In genomic region chr1:244065960-244066388, GRCh38 we compare ENCODE assay signal across 15 cellular contexts. TPM values are rescaled to one million over a fixed set of nuclear protein-coding genes. Genes with fewer than 3 reads are reported as not detected.
DNase-seq lines count a peak whose midpoint lies in the region; ATAC-seq and TF ChIP-seq lines count a peak whose summit lies in the region.
"Had no signal": no experiment of that assay in that cellular context is flagged by ENCODE, and none has a peak within 500 bp of the region (broad histone marks: within the 10 kb centered on the region; RNA-seq: fewer than 3 reads in every experiment).

No MANE protein-coding gene starts in this region.

- H3K27ac ChIP-seq in breast epithelium (peak overlapping the region in 1 of 2 donors; percentile 40), SK-N-SH (ENCODE audit: low read depth in 2 of 2, low read length in 1 of 2) (peak overlapping the region; percentile 34 to 55; a peak in 3 of 4 replicates), SJCRH30 (no peak overlapping the region)
- H3K27ac ChIP-seq: colonic mucosa had no signal

- H3K9ac ChIP-seq in SK-N-SH, result no peak overlapping the region
- H3K9ac ChIP-seq in skeletal muscle satellite cell (ENCODE audit: low read depth, low read length), result no peak overlapping the region

- H3K27ac Mint-ChIP-seq in MCF 10A (ENCODE audit: low read depth, unreplicated experiment), result no peak overlapping the region
- H3K27ac Mint-ChIP-seq: activated T-helper 17 cell treated with anti-CD3 and anti-CD28 coated beads, Interleukin-2, amount 50 U/mL, for 72 hours; stimulated activated naive CD8-positive, alpha-beta T cell treated with anti-CD3 and anti-CD28 coated beads, Interleukin-15, amount 100 ng/mL, for 72 hours had no signal

- no peak overlapping the region for H2AFZ ChIP-seq in SK-N-SH (ENCODE audit: low read depth)

- no TSS peak for BruUV-seq in MCF 10A (replicated peaks; lab: Mats Ljungman, UMichigan)

- peak in 1 of 2 experiments; percentile 77; a peak in 2 of 4 replicates for TF ChIP-seq EP300 in SK-N-SH (IDR thresholded peaks at IDR 0.05; ENCODE audit: borderline replicate concordance in 1 of 2, low read depth in 1 of 2, low read length in 1 of 2)

- DNase-seq in MCF 10A (ENCODE audit: unreplicated experiment) (peak; percentile 45), breast epithelium (ENCODE audit: low spot score in 2 of 2) (no peak), SK-N-SH (no peak), SJCRH30 (no peak), NCI-H1694 treated with DMSO at 0.1 percent for 48 hours (lab: John Stamatoyannopoulos, UW) (no peak)
- DNase-seq in activated naive CD4-positive, alpha-beta T cell (lab: John Stamatoyannopoulos, UW), result no peak
- DNase-seq: mesenchymal stem cell; NCI-H187; stimulated activated CD4-positive, alpha-beta T cell treated with anti-CD3 and anti-CD28 coated beads, Interleukin-4, amount 100 ng/mL, for 24 hours; stimulated activated naive CD8-positive, alpha-beta T cell treated with anti-CD3 and anti-CD28 coated beads, Interleukin-15, amount 100 ng/mL, for 72 hours had no signal

- peaks cover 5% of the 10 kb centered on the region for H3K4me1 Mint-ChIP-seq in MCF 10A (ENCODE audit: insufficient read depth, unreplicated experiment)
- H3K4me1 Mint-ChIP-seq: activated T-helper 17 cell treated with anti-CD3 and anti-CD28 coated beads, Interleukin-2, amount 50 U/mL, for 72 hours had no signal

- 7% methylated on average over 4 of the region's 4 CpGs for WGBS in SK-N-SH (ENCODE audit: low lambda C conversion rate)

- H3K4me2 ChIP-seq in SK-N-SH, result no peak overlapping the region
- H3K4me2 ChIP-seq in skeletal muscle satellite cell (ENCODE audit: low read length), result peak overlapping the region; percentile 51

- POLR2A ChIA-PET in MCF 10A (lab: Yijun Ruan, JAX), result interaction anchor here (0.6 to 3.0 kb wide), 7 partner anchors 11 to 381 kb away, joined by 3 to 27 read pairs (median 3); partner anchors contain the start of gene ZBTB18
- POLR2A ChIA-PET in SK-N-SH (lab: Yijun Ruan, JAX), result no interaction called here

- CTCF ChIA-PET in MCF 10A (lab: Yijun Ruan, JAX), result interaction anchor here (0.6 to 1.5 kb wide), 4 partner anchors 32 to 326 kb away, joined by 3 to 10 read pairs (median 5); no protein-coding TSS in a partner anchor
- CTCF ChIA-PET in SK-N-SH (lab: Yijun Ruan, JAX), result interaction anchor here (0.9 kb wide), 1 partner anchor 722 kb away, joined by 3 read pairs; no protein-coding TSS in a partner anchor

- no peaks in the 10 kb centered on the region for H3K9me3 Mint-ChIP-seq in MCF 10A (ENCODE audit: unreplicated experiment)
- H3K9me3 Mint-ChIP-seq: activated T-helper 17 cell treated with anti-CD3 and anti-CD28 coated beads, Interleukin-2, amount 50 U/mL, for 72 hours; stimulated activated naive CD8-positive, alpha-beta T cell treated with anti-CD3 and anti-CD28 coated beads, Interleukin-15, amount 100 ng/mL, for 72 hours had no signal

- no peak for TF ChIP-seq POLR2A in breast epithelium (IDR thresholded peaks at IDR 0.05)

- no peaks in the 10 kb centered on the region for H3K4me1 ChIP-seq in breast epithelium
- peaks cover 0 to 2% of the 10 kb centered on the region in 2 experiments; a peak in 3 of 4 replicates for H3K4me1 ChIP-seq in SK-N-SH (ENCODE audit: control insufficient read depth in 1 of 2, insufficient read depth in 2 of 2, low read depth in 1 of 2, low read length in 1 of 2)
- peaks cover 15% of the 10 kb centered on the region for H3K4me1 ChIP-seq in skeletal muscle satellite cell (ENCODE audit: control insufficient read depth, insufficient read depth, low read length)
- no peaks in the 10 kb centered on the region for H3K4me1 ChIP-seq in SJCRH30
- H3K4me1 ChIP-seq: colonic mucosa had no signal

- H3K9me2 ChIP-seq in SK-N-SH, result no peaks in the 10 kb centered on the region

- no peak overlapping the region for H3K4me3 Mint-ChIP-seq in MCF 10A (ENCODE audit: unreplicated experiment)
- H3K4me3 Mint-ChIP-seq: activated T-helper 17 cell treated with anti-CD3 and anti-CD28 coated beads, Interleukin-2, amount 50 U/mL, for 72 hours; stimulated activated naive CD8-positive, alpha-beta T cell treated with anti-CD3 and anti-CD28 coated beads, Interleukin-15, amount 100 ng/mL, for 72 hours had no signal

- TF ChIP-seq CTCF in MCF 10A (IDR thresholded peaks at IDR 0.05; ENCODE audit: unreplicated experiment) (no peak), breast epithelium (IDR thresholded peaks at IDR 0.05) (no peak), SK-N-SH (IDR thresholded peaks at IDR 0.05) (no peak)

- intact Hi-C loops in MCF 10A (cut with micrococcal nuclease), result no loop called here
- intact Hi-C loops in breast epithelium (cut with DNase I; ENCODE audit: low total_unique reads), result no loop called here

- H3K36me3 Mint-ChIP-seq in MCF 10A (ENCODE audit: insufficient read depth, unreplicated experiment), result no peaks in the 10 kb centered on the region

- no peak for TF ChIP-seq RAD21 in SK-N-SH (IDR thresholded peaks at IDR 0.05; ENCODE audit: low read length)

- no peaks in the 10 kb centered on the region for H3K36me3 ChIP-seq in breast epithelium
- no peaks in the 10 kb centered on the region for H3K36me3 ChIP-seq in SK-N-SH (replicated peaks in 1 of 2; ENCODE audit: control insufficient read depth in 1 of 2, insufficient read depth in 2 of 2, low read length in 1 of 2)
- H3K36me3 ChIP-seq in skeletal muscle satellite cell (ENCODE audit: insufficient read depth, low read length), result no peaks in the 10 kb centered on the region
- H3K36me3 ChIP-seq in SJCRH30, result no peaks in the 10 kb centered on the region
- H3K36me3 ChIP-seq: colonic mucosa, Peyer's patch had no signal

- ATAC-seq in esophagus mucosa, result peak; percentile 46
- ATAC-seq: activated T-helper 17 cell treated with anti-CD3 and anti-CD28 coated beads, Interleukin-2, amount 50 U/mL, for 72 hours; stimulated activated naive CD8-positive, alpha-beta T cell treated with anti-CD3 and anti-CD28 coated beads, Interleukin-15, amount 100 ng/mL, for 72 hours had no signal

- no peaks in the 10 kb centered on the region for H3K79me2 ChIP-seq in SK-N-SH (ENCODE audit: insufficient read depth)

- H3K27me3 Mint-ChIP-seq in MCF 10A (ENCODE audit: insufficient read depth, unreplicated experiment), result no peaks in the 10 kb centered on the region
- H3K27me3 Mint-ChIP-seq: activated T-helper 17 cell treated with anti-CD3 and anti-CD28 coated beads, Interleukin-2, amount 50 U/mL, for 72 hours; stimulated activated naive CD8-positive, alpha-beta T cell treated with anti-CD3 and anti-CD28 coated beads, Interleukin-15, amount 100 ng/mL, for 72 hours had no signal

- no peaks in the 10 kb centered on the region for H3K9me3 ChIP-seq in breast epithelium
- no peaks in the 10 kb centered on the region for H3K9me3 ChIP-seq in SK-N-SH
- H3K9me3 ChIP-seq in skeletal muscle satellite cell (replicated peaks; ENCODE audit: low read length), result no peaks in the 10 kb centered on the region
- no peaks in the 10 kb centered on the region for H3K9me3 ChIP-seq in SJCRH30 (replicated peaks)
- H3K9me3 ChIP-seq: colonic mucosa, Peyer's patch had no signal

- H4K20me1 ChIP-seq in SK-N-SH (ENCODE audit: insufficient read depth), result no peaks in the 10 kb centered on the region

- H3K4me3 ChIP-seq in breast epithelium (no peak overlapping the region), SK-N-SH (ENCODE audit: low read depth in 2 of 2, low read length in 1 of 2) (no peak overlapping the region), skeletal muscle satellite cell (ENCODE audit: low read length) (no peak overlapping the region), SJCRH30 (no peak overlapping the region)
- H3K4me3 ChIP-seq: colonic mucosa, Peyer's patch had no signal

- H3K27me3 ChIP-seq in breast epithelium, result no peaks in the 10 kb centered on the region
- no peaks in the 10 kb centered on the region for H3K27me3 ChIP-seq in SK-N-SH (ENCODE audit: insufficient read depth)
- no peaks in the 10 kb centered on the region for H3K27me3 ChIP-seq in skeletal muscle satellite cell (ENCODE audit: control insufficient read depth, insufficient read depth, low read length)
- no peaks in the 10 kb centered on the region for H3K27me3 ChIP-seq in SJCRH30
- H3K27me3 ChIP-seq: colonic mucosa, Peyer's patch had no signal

- peaks cover 12% of the 10 kb centered on the region for H3F3A ChIP-seq in SK-N-SH (replicated peaks; ENCODE audit: insufficient read depth)

TF ChIP-seq in SK-N-SH, 30 proteins besides CTCF, POLR2A, EP300 and RAD21 (continues in another document):
- no peak for TF ChIP-seq EZH2phosphoT487 (IDR thresholded peaks at IDR 0.05; ENCODE audit: borderline replicate concordance, low read depth)
- TF ChIP-seq NRF1 (IDR thresholded peaks at IDR 0.05; ENCODE audit: low read depth, low read length), result no peak
- TF ChIP-seq TAF1 (IDR thresholded peaks at IDR 0.05; ENCODE audit: borderline replicate concordance, low read depth, low read length), result no peak
- no peak for TF ChIP-seq RCOR1 (IDR thresholded peaks at IDR 0.05; ENCODE audit: low read length)
- no peak for TF ChIP-seq RFX5 (IDR thresholded peaks at IDR 0.05; ENCODE audit: low read length)
- no peak for TF ChIP-seq SMC3 (IDR thresholded peaks at IDR 0.05; ENCODE audit: low read depth, low read length)
- no peak for TF ChIP-seq GABPA (IDR thresholded peaks at IDR 0.05; ENCODE audit: low read depth)
- peak; percentile 62 for TF ChIP-seq NFIC (IDR thresholded peaks at IDR 0.05; ENCODE audit: borderline replicate concordance)
- peak; percentile 71 for TF ChIP-seq TCF12 (IDR thresholded peaks at IDR 0.05)
- TF ChIP-seq TEAD4 (IDR thresholded peaks at IDR 0.05; ENCODE audit: borderline replicate concordance, insufficient read depth), result peak; percentile 65
- TF ChIP-seq JUND (IDR thresholded peaks at IDR 0.05), result peak; percentile 71
- TF ChIP-seq CHD2 (IDR thresholded peaks at IDR 0.05; ENCODE audit: low read length, partially characterized antibody), result no peak
- TF ChIP-seq GATA2 (CRISPR knock-in tag; IDR thresholded peaks at IDR 0.05), result no peak
- TF ChIP-seq MXI1 (IDR thresholded peaks at IDR 0.05; ENCODE audit: low read depth, low read length), result no peak
- peak; percentile 38; the same call in 1 of the 2 replicates for TF ChIP-seq RXRA (IDR thresholded peaks at IDR 0.05; ENCODE audit: borderline replicate concordance, low read depth)
- no peak for TF ChIP-seq FOXJ3 (CRISPR knock-in tag; IDR thresholded peaks at IDR 0.05)

RNA-seq across cellular contexts. Expression of gene ZBTB18, which starts 14.9 kb away (rescaled TPM):
- total RNA-seq in MCF 10A (2022), result 16.5 and 18.8 TPM in 2 replicates
- total RNA-seq in breast epithelium, result 10 to 100 TPM; 10.1 to 19.7 (median 16.7) TPM
- 19.3 and 21.3 TPM in 2 replicates for polyA plus RNA-seq in SK-N-SH (2012; rRNA removed)
- polyA plus RNA-seq in SK-N-SH (2012; cell fraction: cytosol; rRNA removed), result 19.9 and 20.2 TPM in 2 replicates
- 35.1 and 43.3 TPM in 2 replicates for polyA plus RNA-seq in SK-N-SH (2012; cell fraction: nucleus; rRNA removed)
- total RNA-seq in esophagus mucosa, result 3.1 TPM
- 3.0 and 6.6 TPM in 2 replicates for total RNA-seq in skeletal muscle satellite cell (2012; rRNA removed)
- 47.1 and 51.7 TPM in 2 replicates for total RNA-seq in SJCRH30 (2014; rRNA removed; shearing (Covaris generic))
